Comparison of ENCODE assay signal across 8 cellular contexts in the genomic region with DNA sequence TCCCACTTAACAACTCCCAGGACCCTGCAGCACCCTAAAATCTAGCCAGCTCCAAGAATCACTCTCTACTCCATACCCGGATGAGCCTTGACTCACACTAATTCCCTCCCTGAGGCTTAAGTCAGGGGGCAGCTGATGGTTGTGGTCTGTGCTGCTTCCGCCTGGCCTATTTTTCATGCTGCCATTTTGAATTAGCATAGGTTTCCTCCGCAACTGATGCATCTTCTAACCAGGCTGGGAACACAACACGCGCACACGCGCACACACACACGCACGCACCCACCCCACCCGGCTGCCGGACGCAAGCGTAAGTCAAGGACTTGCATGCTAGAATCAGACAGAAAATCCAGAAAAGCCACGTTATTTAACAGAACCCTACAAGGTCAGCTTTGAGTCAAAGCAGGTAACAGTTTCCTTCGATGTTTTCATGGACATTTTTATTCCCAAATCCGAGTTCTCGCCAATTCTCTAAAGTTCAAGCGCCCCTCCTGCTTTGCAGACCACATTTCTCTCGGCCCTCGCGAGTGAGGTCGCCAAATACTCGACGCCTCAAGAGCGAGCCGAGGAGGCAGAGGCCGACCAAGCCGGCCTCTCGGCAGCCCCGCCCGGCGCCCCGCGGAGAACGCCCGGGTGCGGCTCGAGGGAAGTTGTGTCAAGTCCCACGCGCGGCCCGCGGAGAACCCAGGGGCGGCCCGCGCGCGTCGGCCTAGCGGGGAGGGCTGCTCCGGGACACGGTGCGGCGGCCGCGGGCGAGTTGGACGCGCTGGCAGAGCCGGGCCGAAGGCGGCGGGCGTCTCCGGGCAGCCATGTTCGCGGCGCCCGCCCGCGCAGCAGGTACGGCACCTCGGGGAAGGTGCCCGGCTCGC. TPM values are rescaled to one million over a fixed set of nuclear protein-coding genes. Genes with fewer than 3 reads are reported as not detected.
DNase-seq lines count a peak whose midpoint lies in the region; ATAC-seq, FAIRE-seq and TF ChIP-seq lines count a peak whose summit lies in the region.

No MANE protein-coding gene starts in this region.

- H2AFZ ChIP-seq in HepG2 (ENCODE audit: low read length), result peak overlapping the region; percentile 5

- peaks cover 4% of the 10 kb centered on the region for H3K4me1 Mint-ChIP-seq in activated CD4-positive, alpha-beta T cell treated with anti-CD3 and anti-CD28 coated beads, Interleukin-2, amount 10 ng/mL, durations not matched to agents 24 days and 14 days

- no peak overlapping the region for H3K27ac Mint-ChIP-seq in activated CD4-positive, alpha-beta T cell treated with anti-CD3 and anti-CD28 coated beads, Interleukin-2, amount 10 ng/mL, durations not matched to agents 24 days and 14 days

- in situ Hi-C loops in HepG2 (cut with HindIII; ENCODE audit: extremely low pct_ligation_motif_present, low pct_unique_long_range_greater_than_20kb), result loop anchor here (5.0 kb wide), 1 partner anchor 39 kb away; a partner anchor contains a TSS

- H3K36me3 ChIP-seq in GM06990 (ENCODE audit: control insufficient read depth, insufficient read depth, low read length) (no peaks in the 10 kb centered on the region), H7 (replicated peaks; ENCODE audit: control insufficient read depth, insufficient read depth, low read length) (no peaks in the 10 kb centered on the region), MG63 (no peaks in the 10 kb centered on the region; the same call in 1 of the 2 replicates), ectodermal cell (ENCODE audit: control insufficient read depth, insufficient read depth, low read length) (no peaks in the 10 kb centered on the region), HepG2 (replicated peaks in 1 of 2; ENCODE audit: control insufficient read depth in 1 of 2, insufficient read depth in 2 of 2, low read length in 2 of 2) (peaks cover 0 to 2% of the 10 kb centered on the region in 2 experiments; a peak in 1 of 5 replicates)

- H3K4me3 ChIP-seq in GM06990 (replicated peaks; ENCODE audit: low read depth, low read length) (peak overlapping the region; percentile 97), H7 (ENCODE audit: insufficient read depth, low read depth, low read length) (peak overlapping the region; percentile 99), MG63 (peak overlapping the region; percentile 82), ectodermal cell (ENCODE audit: insufficient read depth, low read depth, low read length) (peak overlapping the region; percentile 96), HepG2 (replicated peaks in 1 of 3; ENCODE audit: insufficient read depth in 1 of 3, low read depth in 2 of 3, low read length in 3 of 3) (peak overlapping the region; percentile 96 to 99 (median 97))

- H3K27ac ChIP-seq in ectodermal cell (ENCODE audit: insufficient read depth, low read depth, low read length, poor library complexity, severe bottlenecking) (peak overlapping the region; percentile 32), HepG2 (ENCODE audit: extremely low read length, insufficient read depth, low read length) (peak overlapping the region; percentile 86)

- peak overlapping the region; percentile 70 for H3K4me3 Mint-ChIP-seq in activated CD4-positive, alpha-beta T cell treated with anti-CD3 and anti-CD28 coated beads, Interleukin-2, amount 10 ng/mL, durations not matched to agents 24 days and 14 days

- peak overlapping the region; percentile 89 for H3K9ac ChIP-seq in HepG2 (ENCODE audit: insufficient read depth, low read depth, low read length)

- POLR2A ChIA-PET in HepG2 (lab: Yijun Ruan, JAX), result interaction anchor here (0.7 to 2.5 kb wide), 6 partner anchors 12 to 73 kb away, joined by 3 to 22 read pairs (median 9); a partner anchor contains a TSS

- TF ChIP-seq CTCF in GM06990 (IDR thresholded peaks at IDR 0.05; ENCODE audit: insufficient read depth, low read length, poor library complexity, severe bottlenecking), result no peak
- no peak for TF ChIP-seq CTCF in HepG2 (CRISPR knock-in tag; IDR thresholded peaks at IDR 0.05)

- BruUV-seq in HepG2 (replicated peaks; lab: Mats Ljungman, UMichigan), result TSS peak; percentile 88

- CTCF ChIA-PET in HepG2 (lab: Yijun Ruan, JAX; ENCODE audit: low intra/inter-chr PET ratio, low total read pairs), result no interaction called here

- peaks cover 2% of the 10 kb centered on the region for H3K36me3 Mint-ChIP-seq in activated CD4-positive, alpha-beta T cell treated with anti-CD3 and anti-CD28 coated beads, Interleukin-2, amount 10 ng/mL, durations not matched to agents 24 days and 14 days (ENCODE audit: low read depth)

- DNase-seq in GM06990 (ENCODE audit: extremely low read depth, insufficient read length), result peak; percentile 85
- peak; percentile 77 for DNase-seq in H7
- DNase-seq in MG63, result peak; percentile 54
- DNase-seq in activated CD4-positive, alpha-beta T cell treated with anti-CD3 and anti-CD28 coated beads, Interleukin-2, amount 10 ng/mL, durations not matched to agents 24 days and 14 days, result peak; percentile 73
- peak; percentile 57 for DNase-seq in HepG2 (ENCODE audit: low spot score)
- DNase-seq in stimulated activated CD8-positive, alpha-beta memory T cell treated with anti-CD3 and anti-CD28 coated beads, Interleukin-4, amount 100 ng/mL, for 48 hours, result peak; percentile 39
- no peak for DNase-seq in SIG-M5 treated with dmso at 0.1 percent for 504 hours (lab: John Stamatoyannopoulos, UW; ENCODE audit: unreplicated experiment)

- H3K27me3 Mint-ChIP-seq in activated CD4-positive, alpha-beta T cell treated with anti-CD3 and anti-CD28 coated beads, Interleukin-2, amount 10 ng/mL, durations not matched to agents 24 days and 14 days, result peaks cover 58% of the 10 kb centered on the region

- peak overlapping the region; percentile 94 for H3K4me2 ChIP-seq in HepG2 (ENCODE audit: low read depth, low read length)

- H3K4me1 ChIP-seq in ectodermal cell (ENCODE audit: control insufficient read depth, insufficient read depth, low read length), result peaks cover 7% of the 10 kb centered on the region
- H3K4me1 ChIP-seq in HepG2 (ENCODE audit: insufficient read depth, low read length), result peaks cover 37% of the 10 kb centered on the region

- FAIRE-seq in HepG2 (lab: Jason Lieb, UNC), result no peak

- ATAC-seq in HepG2, result peak; percentile 57

- H3K27me3 ChIP-seq in GM06990 (replicated peaks; ENCODE audit: control insufficient read depth, insufficient read depth, low read length) (no peaks in the 10 kb centered on the region), H7 (ENCODE audit: control insufficient read depth, insufficient read depth, low read length) (no peaks in the 10 kb centered on the region), MG63 (no peaks in the 10 kb centered on the region), ectodermal cell (ENCODE audit: control insufficient read depth, insufficient read depth, low read length, poor library complexity, severe bottlenecking) (peaks cover 15% of the 10 kb centered on the region), HepG2 (ENCODE audit: control insufficient read depth in 1 of 2, insufficient read depth in 2 of 2, low read length in 2 of 2) (no peaks in the 10 kb centered on the region)

- TF ChIP-seq POLR2A in HepG2 (IDR thresholded peaks at IDR 0.05; ENCODE audit: insufficient read depth in 1 of 2, low read depth in 2 of 2, low read length in 2 of 2), result peak in 1 of 2 experiments; percentile 54; a peak in 3 of 4 replicates

- 2% methylated on average over 75 of the region's 75 CpGs for WGBS in ectodermal cell, 2 experiments
- WGBS in HepG2 (ENCODE audit: low lambda C conversion rate), result under 1% methylated on average over 17 of the region's 75 CpGs

- peaks cover 49% of the 10 kb centered on the region for H3K79me2 ChIP-seq in HepG2 (ENCODE audit: insufficient read depth, low read length)

- no peak for TF ChIP-seq RAD21 in HepG2 (CRISPR knock-in tag; IDR thresholded peaks at IDR 0.05)

- H3K9me3 ChIP-seq in MG63 (peaks cover 2% of the 10 kb centered on the region; the same call in 1 of the 2 replicates), ectodermal cell (ENCODE audit: control insufficient read depth, low read length) (peaks cover 2% of the 10 kb centered on the region), HepG2 (ENCODE audit: low read length) (no peaks in the 10 kb centered on the region)

- peaks cover 4% of the 10 kb centered on the region; the same call in 1 of the 2 replicates for H4K20me1 ChIP-seq in HepG2 (ENCODE audit: insufficient read depth, low read length)

- TF ChIP-seq EP300 in HepG2 (IDR thresholded peaks at IDR 0.05; ENCODE audit: low read depth in 2 of 2, low read length in 2 of 2) (no peak), HepG2 (CRISPR knock-in tag; IDR thresholded peaks at IDR 0.05; ENCODE audit: borderline replicate concordance) (0 out of 2 replicates have a peak, but pooled peaks have one; percentile 13)

- H3K9me3 Mint-ChIP-seq in activated CD4-positive, alpha-beta T cell treated with anti-CD3 and anti-CD28 coated beads, Interleukin-2, amount 10 ng/mL, durations not matched to agents 24 days and 14 days, result no peaks in the 10 kb centered on the region

- intact Hi-C loops in activated CD4-positive, alpha-beta T cell treated with anti-CD3 and anti-CD28 coated beads, Interleukin-2, amount 10 ng/mL, durations not matched to agents 24 days and 14 days (cut with micrococcal nuclease), result loop anchor here (2.0 kb wide), 1 partner anchor 38 kb away; a partner anchor contains a TSS
- intact Hi-C loops in HepG2 (cut with micrococcal nuclease; ENCODE audit: unreplicated experiment), result loop anchor here (1.0 to 2.0 kb wide), 2 partner anchors 40 to 74 kb away; a partner anchor contains a TSS

RNA-seq across cellular contexts. Expression of a gene that starts 1.0 kb away (rescaled TPM):
- total RNA-seq in H7 (2014; rRNA removed; shearing (Covaris generic)), result 115 and 123 TPM in 2 replicates
- 29.0 and 35.7 TPM in 2 replicates for total RNA-seq in MG63 (2014; rRNA removed; shearing (Covaris generic); ENCODE audit: low replicate concordance)
- 0.66 and 0.84 TPM in 2 replicates for total RNA-seq in activated CD4-positive, alpha-beta T cell treated with anti-CD3 and anti-CD28 coated beads, Interleukin-2, amount 10 ng/mL, durations not matched to agents 24 days and 14 days
- polyA plus RNA-seq in ectodermal cell (2013, experiment 1 of 4), result 88.2 TPM
- polyA plus RNA-seq in ectodermal cell (2013, experiment 2 of 4), result 106 TPM
- polyA plus RNA-seq in ectodermal cell (2013, experiment 3 of 4), result 65.7 TPM
- 77.0 TPM for polyA plus RNA-seq in ectodermal cell (2013, experiment 4 of 4)
- 49.8 and 74.4 TPM in 2 replicates for total RNA-seq in HepG2 (2016; rRNA removed; fragmentation: Illumina TruSeq; extraction: Trizol)
- 4.9 and 6.1 TPM in 2 replicates for total RNA-seq in HepG2 (2016; cell fraction: cytosol; rRNA removed; fragmentation: Illumina TruSeq; extraction: Trizol; ENCODE audit: low read depth)
- total RNA-seq in HepG2 (2016; cell fraction: insoluble cytoplasmic fraction; rRNA removed; fragmentation: Illumina TruSeq; extraction: Trizol), result 49.7 and 72.4 TPM in 2 replicates
- total RNA-seq in HepG2 (2016; cell fraction: membrane; rRNA removed; fragmentation: Illumina TruSeq; extraction: Trizol), result 19.2 and 21.8 TPM in 2 replicates
- 30.8 and 34.7 TPM in 2 replicates for total RNA-seq in HepG2 (2016; cell fraction: nucleus; rRNA removed; fragmentation: Illumina TruSeq; extraction: Trizol)
- polyA plus RNA-seq in HepG2 (2011; rRNA removed), result 43.2 and 45.5 TPM in 2 replicates
- polyA plus RNA-seq in HepG2 (2011; cell fraction: cytosol; rRNA removed), result 34.6 and 50.4 TPM in 2 replicates
- polyA plus RNA-seq in HepG2 (2011; cell fraction: nucleus; rRNA removed), result 29.6 and 33.8 TPM in 2 replicates
- polyA plus RNA-seq in HepG2 (2012), result 54.8 and 60.8 TPM in 2 replicates
- 2.6 and 2.8 TPM in 2 replicates for polyA plus RNA-seq in HepG2 (2016; cell fraction: cytosol; fragmentation: Illumina TruSeq; extraction: Trizol; ENCODE audit: low read depth)
- polyA plus RNA-seq in HepG2 (2016; cell fraction: insoluble cytoplasmic fraction; fragmentation: Illumina TruSeq; extraction: Trizol; ENCODE audit: low read depth), result 50.7 and 51.5 TPM in 2 replicates
- 6.7 and 7.7 TPM in 2 replicates for polyA plus RNA-seq in HepG2 (2016; cell fraction: membrane; fragmentation: Illumina TruSeq; extraction: Trizol; ENCODE audit: low read depth)
- polyA plus RNA-seq in HepG2 (2016; cell fraction: nucleus; fragmentation: Illumina TruSeq; extraction: Trizol; ENCODE audit: insufficient read depth, low read depth), result 29.8 and 32.4 TPM in 2 replicates
- 7.8 and 87.3 TPM in 2 replicates for polyA minus RNA-seq in HepG2 (2011; rRNA and poly(A)+ RNA removed; ENCODE audit: low replicate concordance)
- 58.2 and 64.4 TPM in 2 replicates for polyA minus RNA-seq in HepG2 (2011; cell fraction: cytosol; rRNA and poly(A)+ RNA removed)
- 31.7 and 46.6 TPM in 2 replicates for polyA minus RNA-seq in HepG2 (2011; cell fraction: nucleus; rRNA and poly(A)+ RNA removed)

RNA-seq across cellular contexts. Expression of a gene that starts 37.9 kb away (rescaled TPM):
- 12.5 and 15.3 TPM in 2 replicates for total RNA-seq in H7 (2014; rRNA removed; shearing (Covaris generic))
- total RNA-seq in MG63 (2014; rRNA removed; shearing (Covaris generic); ENCODE audit: low replicate concordance), result 8.1 and 16.1 TPM in 2 replicates
- total RNA-seq in activated CD4-positive, alpha-beta T cell treated with anti-CD3 and anti-CD28 coated beads, Interleukin-2, amount 10 ng/mL, durations not matched to agents 24 days and 14 days, result 8.2 and 8.6 TPM in 2 replicates
- polyA plus RNA-seq in ectodermal cell (2013, experiment 1 of 4), result 4.8 TPM
- polyA plus RNA-seq in ectodermal cell (2013, experiment 2 of 4), result 4.6 TPM
- 6.0 TPM for polyA plus RNA-seq in ectodermal cell (2013, experiment 3 of 4)
- 5.3 TPM for polyA plus RNA-seq in ectodermal cell (2013, experiment 4 of 4)
- 20.2 and 32.3 TPM in 2 replicates for total RNA-seq in HepG2 (2016; rRNA removed; fragmentation: Illumina TruSeq; extraction: Trizol)
- total RNA-seq in HepG2 (2016; cell fraction: cytosol; rRNA removed; fragmentation: Illumina TruSeq; extraction: Trizol; ENCODE audit: low read depth), result 1.4 and 2.1 TPM in 2 replicates
- 24.8 and 33.7 TPM in 2 replicates for total RNA-seq in HepG2 (2016; cell fraction: insoluble cytoplasmic fraction; rRNA removed; fragmentation: Illumina TruSeq; extraction: Trizol)
- total RNA-seq in HepG2 (2016; cell fraction: membrane; rRNA removed; fragmentation: Illumina TruSeq; extraction: Trizol), result 6.5 and 7.2 TPM in 2 replicates
- 42.5 and 43.1 TPM in 2 replicates for total RNA-seq in HepG2 (2016; cell fraction: nucleus; rRNA removed; fragmentation: Illumina TruSeq; extraction: Trizol)
- 14.2 and 20.0 TPM in 2 replicates for polyA plus RNA-seq in HepG2 (2011; rRNA removed)
- 9.5 and 13.3 TPM in 2 replicates for polyA plus RNA-seq in HepG2 (2011; cell fraction: cytosol; rRNA removed)
- polyA plus RNA-seq in HepG2 (2011; cell fraction: nucleus; rRNA removed), result 3.2 and 4.0 TPM in 2 replicates
- 16.2 and 17.4 TPM in 2 replicates for polyA plus RNA-seq in HepG2 (2012)
- polyA plus RNA-seq in HepG2 (2016; cell fraction: cytosol; fragmentation: Illumina TruSeq; extraction: Trizol; ENCODE audit: low read depth), result 0.87 and 1.7 TPM in 2 replicates
- 14.3 and 18.2 TPM in 2 replicates for polyA plus RNA-seq in HepG2 (2016; cell fraction: insoluble cytoplasmic fraction; fragmentation: Illumina TruSeq; extraction: Trizol; ENCODE audit: low read depth)
- polyA plus RNA-seq in HepG2 (2016; cell fraction: membrane; fragmentation: Illumina TruSeq; extraction: Trizol; ENCODE audit: low read depth), result 3.0 and 3.7 TPM in 2 replicates
- polyA plus RNA-seq in HepG2 (2016; cell fraction: nucleus; fragmentation: Illumina TruSeq; extraction: Trizol; ENCODE audit: insufficient read depth, low read depth), result 40.4 and 40.5 TPM in 2 replicates
- polyA minus RNA-seq in HepG2 (2011; rRNA and poly(A)+ RNA removed; ENCODE audit: low replicate concordance), result 5.7 and 13.0 TPM in 2 replicates
- polyA minus RNA-seq in HepG2 (2011; cell fraction: cytosol; rRNA and poly(A)+ RNA removed), result 12.8 TPM in 2 replicates
- polyA minus RNA-seq in HepG2 (2011; cell fraction: nucleus; rRNA and poly(A)+ RNA removed), result 17.7 and 17.8 TPM in 2 replicates

RNA-seq across cellular contexts. Expression of a gene that starts 39.6 kb away (rescaled TPM):
- 29.2 and 31.3 TPM in 2 replicates for total RNA-seq in H7 (2014; rRNA removed; shearing (Covaris generic))
- 8.6 and 10.6 TPM in 2 replicates for total RNA-seq in MG63 (2014; rRNA removed; shearing (Covaris generic); ENCODE audit: low replicate concordance)
- total RNA-seq in activated CD4-positive, alpha-beta T cell treated with anti-CD3 and anti-CD28 coated beads, Interleukin-2, amount 10 ng/mL, durations not matched to agents 24 days and 14 days, result 10.5 and 10.7 TPM in 2 replicates
- 44.7 TPM for polyA plus RNA-seq in ectodermal cell (2013, experiment 1 of 4)
- polyA plus RNA-seq in ectodermal cell (2013, experiment 2 of 4), result 51.3 TPM
- polyA plus RNA-seq in ectodermal cell (2013, experiment 3 of 4), result 36.0 TPM
- 39.7 TPM for polyA plus RNA-seq in ectodermal cell (2013, experiment 4 of 4)
- total RNA-seq in HepG2 (2016; rRNA removed; fragmentation: Illumina TruSeq; extraction: Trizol), result 26.4 and 32.5 TPM in 2 replicates
- total RNA-seq in HepG2 (2016; cell fraction: cytosol; rRNA removed; fragmentation: Illumina TruSeq; extraction: Trizol; ENCODE audit: low read depth), result 9.2 and 11.0 TPM in 2 replicates
- total RNA-seq in HepG2 (2016; cell fraction: insoluble cytoplasmic fraction; rRNA removed; fragmentation: Illumina TruSeq; extraction: Trizol), result 22.6 and 30.8 TPM in 2 replicates
- total RNA-seq in HepG2 (2016; cell fraction: membrane; rRNA removed; fragmentation: Illumina TruSeq; extraction: Trizol), result 20.5 and 24.2 TPM in 2 replicates
- total RNA-seq in HepG2 (2016; cell fraction: nucleus; rRNA removed; fragmentation: Illumina TruSeq; extraction: Trizol), result 29.3 and 30.9 TPM in 2 replicates
- 11.1 and 12.5 TPM in 2 replicates for polyA plus RNA-seq in HepG2 (2011; rRNA removed)
- polyA plus RNA-seq in HepG2 (2011; cell fraction: cytosol; rRNA removed), result 4.8 and 7.6 TPM in 2 replicates
- 14.1 and 14.5 TPM in 2 replicates for polyA plus RNA-seq in HepG2 (2011; cell fraction: nucleus; rRNA removed)
- polyA plus RNA-seq in HepG2 (2012), result 12.0 and 14.3 TPM in 2 replicates
- 4.6 and 5.2 TPM in 2 replicates for polyA plus RNA-seq in HepG2 (2016; cell fraction: cytosol; fragmentation: Illumina TruSeq; extraction: Trizol; ENCODE audit: low read depth)
- 20.6 and 20.9 TPM in 2 replicates for polyA plus RNA-seq in HepG2 (2016; cell fraction: insoluble cytoplasmic fraction; fragmentation: Illumina TruSeq; extraction: Trizol; ENCODE audit: low read depth)
- polyA plus RNA-seq in HepG2 (2016; cell fraction: membrane; fragmentation: Illumina TruSeq; extraction: Trizol; ENCODE audit: low read depth), result 10.8 and 11.4 TPM in 2 replicates
- polyA plus RNA-seq in HepG2 (2016; cell fraction: nucleus; fragmentation: Illumina TruSeq; extraction: Trizol; ENCODE audit: insufficient read depth, low read depth), result 18.0 and 18.2 TPM in 2 replicates
- polyA minus RNA-seq in HepG2 (2011; rRNA and poly(A)+ RNA removed; ENCODE audit: low replicate concordance), result 4.2 and 13.4 TPM in 2 replicates
- polyA minus RNA-seq in HepG2 (2011; cell fraction: cytosol; rRNA and poly(A)+ RNA removed), result 10.9 and 14.0 TPM in 2 replicates
- polyA minus RNA-seq in HepG2 (2011; cell fraction: nucleus; rRNA and poly(A)+ RNA removed), result 51.5 and 54.2 TPM in 2 replicates
